8 cellular contexts compared by ENCODE assay signal in the genomic region with DNA sequence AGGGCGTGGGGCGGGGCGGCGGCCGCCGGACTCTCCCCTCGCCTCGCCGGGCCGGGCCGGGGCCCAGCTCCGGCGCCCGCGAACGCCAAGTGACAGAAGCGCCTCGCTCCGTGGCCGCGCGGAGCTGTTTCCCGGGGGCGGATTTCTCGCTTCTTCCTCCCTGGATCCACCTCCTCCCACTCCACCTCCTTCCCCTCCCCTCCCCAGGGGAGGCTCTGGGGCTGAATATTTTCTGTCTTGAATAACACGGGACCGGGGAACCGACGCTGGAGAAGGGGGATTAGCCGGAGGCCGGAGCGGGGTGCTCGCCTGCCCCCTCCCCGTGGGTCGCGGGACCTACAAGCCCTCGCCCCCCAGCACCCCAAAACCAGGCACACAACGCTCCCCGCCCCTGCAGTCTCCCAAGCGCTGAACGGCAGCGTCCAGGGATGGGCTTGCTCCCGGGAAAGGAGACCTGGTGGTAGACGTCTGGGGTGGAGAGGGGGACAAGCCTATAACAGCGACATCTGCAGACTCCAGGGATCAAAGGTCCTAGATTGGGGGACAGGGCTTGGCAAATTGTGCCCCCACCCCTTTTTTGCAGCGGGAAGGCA. TPM values are rescaled to one million over a fixed set of nuclear protein-coding genes. Genes with fewer than 3 reads are reported as not detected.
A peak's percentile ranks its signal among the peaks of the same experiment; 100 is the strongest.
DNase-seq lines count a peak whose midpoint lies in the region; ATAC-seq and TF ChIP-seq lines count a peak whose summit lies in the region.

ARHGAP21 (minus strand) TSS at position 100 of the 593 bp plus-strand sequence. CDS start 1,988 bp downstream, outside the sequence.

- H4K20me1 ChIP-seq in OCI-LY7 (ENCODE audit: insufficient read depth, low read length) (0 out of 2 replicates have a peak, but pooled peaks cover 5% of the 10 kb centered on the region), neural cell (ENCODE audit: insufficient read depth) (no peaks in the 10 kb centered on the region)

- peak; percentile 37 for TF ChIP-seq POLR2A in GM15510 (IDR thresholded peaks at IDR 0.05; ENCODE audit: borderline replicate concordance, extremely low read depth, insufficient read length)
- TF ChIP-seq POLR2A in tibial nerve (IDR thresholded peaks at IDR 0.05) = peak in 1 of 2 donors; percentile 40

- TF ChIP-seq EP300 in neural cell (conservative IDR thresholded peaks at IDR 0.05; ENCODE audit: poor library complexity, severe bottlenecking) = no peak
- no peak for TF ChIP-seq EP300 in tibial nerve (IDR thresholded peaks at IDR 0.05)

- no peaks in the 10 kb centered on the region for H3K9me3 Mint-ChIP-seq in activated naive CD4-positive, alpha-beta T cell treated with anti-CD3 and anti-CD28 coated beads for 36 hours

- TF ChIP-seq CTCF in OCI-LY7 (conservative IDR thresholded peaks at IDR 0.05; ENCODE audit: low read length) (peak; percentile 45), foreskin keratinocyte (conservative IDR thresholded peaks at IDR 0.05) (no peak), neural cell (IDR thresholded peaks at IDR 0.05; ENCODE audit: poor library complexity, severe bottlenecking) (peak; percentile 37), tibial nerve (IDR thresholded peaks at IDR 0.05) (peak in 1 of 5 experiments; percentile 7)

- H3K4me1 ChIP-seq in ACC112 (ENCODE audit: control insufficient read depth, insufficient read depth, low read length, unreplicated experiment) (peaks cover 15% of the 10 kb centered on the region), OCI-LY7 (ENCODE audit: insufficient read depth, low read length, poor library complexity, severe bottlenecking) (peaks cover 32% of the 10 kb centered on the region), foreskin keratinocyte (peaks cover 28% of the 10 kb centered on the region), tibial nerve (peaks cover 0 to 42% (median 26%) of the 10 kb centered on the region in 4 donors)

- peaks cover 6% of the 10 kb centered on the region for H3F3A ChIP-seq in neural cell (ENCODE audit: insufficient read depth, low read length, poor library complexity, severe bottlenecking)

- peak; percentile 63 for DNase-seq in OCI-LY7 (ENCODE audit: low spot score)
- DNase-seq in activated naive CD4-positive, alpha-beta T cell treated with anti-CD3 and anti-CD28 coated beads for 36 hours = peak; percentile 50
- peak; percentile 61 to 77 for DNase-seq in foreskin keratinocyte
- DNase-seq in tibial nerve (ENCODE audit: low spot score in 2 of 2) = peak; percentile 56 to 73

- H3K27me3 Mint-ChIP-seq in activated naive CD4-positive, alpha-beta T cell treated with anti-CD3 and anti-CD28 coated beads for 36 hours (ENCODE audit: low read depth) = no peaks in the 10 kb centered on the region

- H3K27ac Mint-ChIP-seq in activated naive CD4-positive, alpha-beta T cell treated with anti-CD3 and anti-CD28 coated beads for 36 hours = peak within 1 kb of the TSS; percentile 89

- H3K4me1 Mint-ChIP-seq in activated naive CD4-positive, alpha-beta T cell treated with anti-CD3 and anti-CD28 coated beads for 36 hours (ENCODE audit: low read depth) = peaks cover 14% of the 10 kb centered on the region

- H3K4me2 ChIP-seq in OCI-LY7 (ENCODE audit: low read length) (peak within 1 kb of the TSS; percentile 89), neural cell (ENCODE audit: low read length) (peak within 1 kb of the TSS; percentile 88)

- peak within 1 kb of the TSS; percentile 93 for H3K27ac ChIP-seq in ACC112 (ENCODE audit: low read depth, low read length)
- peak within 1 kb of the TSS; percentile 79 for H3K27ac ChIP-seq in OCI-LY7 (ENCODE audit: low read depth, low read length, poor library complexity, severe bottlenecking)
- H3K27ac ChIP-seq in foreskin keratinocyte = peak within 1 kb of the TSS; percentile 86
- peak within 1 kb of the TSS; percentile 98 for H3K27ac ChIP-seq in neural cell (ENCODE audit: low read length)
- peak within 1 kb of the TSS; percentile 90 to 98 (median 96) for H3K27ac ChIP-seq in tibial nerve

- intact Hi-C loops in OCI-LY7 (cut with micrococcal nuclease; ENCODE audit: unreplicated experiment) = loop anchor here (1.0 to 10.0 kb wide), 4 partner anchors 82 to 1289 kb away; partner anchors contain the start of genes ENKUR, OTUD1 and THNSL1
- intact Hi-C loops in activated naive CD4-positive, alpha-beta T cell treated with anti-CD3 and anti-CD28 coated beads for 36 hours (cut with micrococcal nuclease) = loop anchor here (1.0 to 10.0 kb wide), 16 partner anchors 18 to 1387 kb away; partner anchors contain the start of genes ENKUR, PRTFDC1 and THNSL1

- no peaks in the 10 kb centered on the region for H3K9me3 ChIP-seq in OCI-LY7 (ENCODE audit: low read length)
- no peaks in the 10 kb centered on the region for H3K9me3 ChIP-seq in neural cell (ENCODE audit: low read length)
- no peaks in the 10 kb centered on the region for H3K9me3 ChIP-seq in tibial nerve

- peak; percentile 27 for ATAC-seq in HG03135 (IDR thresholded peaks at IDR 0.05; ENCODE audit: unreplicated experiment)
- ATAC-seq in foreskin keratinocyte = peak; percentile 54

- BruUV-seq in OCI-LY7 (replicated peaks; lab: Mats Ljungman, UMichigan) = no TSS peak

- POLR2A ChIA-PET in OCI-LY7 (lab: Charles Lee) = interaction anchor here (1.9 kb wide), 1 partner anchor 101 kb away, joined by 9 read pairs; no protein-coding TSS in a partner anchor

- H2AFZ ChIP-seq in ACC112 (ENCODE audit: low read length, unreplicated experiment) (peak within 1 kb of the TSS; percentile 70), OCI-LY7 (ENCODE audit: low read length) (peak within 1 kb of the TSS; percentile 91), neural cell (ENCODE audit: low read depth, low read length) (peak within 1 kb of the TSS; percentile 60)

- H3K27me3 ChIP-seq in ACC112 (ENCODE audit: insufficient read depth, low read length) = no peaks in the 10 kb centered on the region
- H3K27me3 ChIP-seq in foreskin keratinocyte = no peaks in the 10 kb centered on the region
- no peaks in the 10 kb centered on the region for H3K27me3 ChIP-seq in neural cell (ENCODE audit: insufficient read depth, low read depth, low read length)
- no peaks in the 10 kb centered on the region for H3K27me3 ChIP-seq in tibial nerve

- H3K79me2 ChIP-seq in ACC112 (ENCODE audit: control insufficient read depth, insufficient read depth, low read length, unreplicated experiment) (peaks cover 41% of the 10 kb centered on the region), OCI-LY7 (ENCODE audit: insufficient read depth, low read depth, low read length) (peaks cover 19% of the 10 kb centered on the region; the same call in 1 of the 2 replicates), neural cell (replicated peaks; ENCODE audit: insufficient read depth, low read length) (peaks cover 38% of the 10 kb centered on the region)

- CTCF ChIA-PET in OCI-LY7 (lab: Charles Lee; ENCODE audit: unreplicated experiment) = no interaction called here
- CTCF ChIA-PET in activated naive CD4-positive, alpha-beta T cell treated with anti-CD3 and anti-CD28 coated beads for 36 hours (lab: Charles Lee) = interaction anchor here (1.3 to 1.4 kb wide), 2 partner anchors 16 to 50 kb away, joined by 3 to 5 read pairs; no protein-coding TSS in a partner anchor

- TF ChIP-seq RAD21 in neural cell (conservative IDR thresholded peaks at IDR 0.05) = no peak

- WGBS in tibial nerve, 2 donors = 1% methylated on average over 42 to 43 of the region's 46 CpGs

- H3K36me3 Mint-ChIP-seq in activated naive CD4-positive, alpha-beta T cell treated with anti-CD3 and anti-CD28 coated beads for 36 hours (ENCODE audit: low read depth) = no peaks in the 10 kb centered on the region

- H3K36me3 ChIP-seq in ACC112 (ENCODE audit: insufficient read depth, low read length) (peaks cover 13% of the 10 kb centered on the region; the same call in 1 of the 2 replicates), OCI-LY7 (ENCODE audit: insufficient read depth, low read length) (no peaks in the 10 kb centered on the region), neural cell (ENCODE audit: insufficient read depth, low read length) (no peaks in the 10 kb centered on the region), tibial nerve (no peaks in the 10 kb centered on the region)

- peak within 1 kb of the TSS; percentile 89 for H3K4me3 Mint-ChIP-seq in activated naive CD4-positive, alpha-beta T cell treated with anti-CD3 and anti-CD28 coated beads for 36 hours

- H3K4me3 ChIP-seq in ACC112 (ENCODE audit: low read depth, low read length) (peak within 1 kb of the TSS; percentile 93), OCI-LY7 (ENCODE audit: low read depth, low read length, poor library complexity, severe bottlenecking) (peak within 1 kb of the TSS; percentile 88), neural cell (ENCODE audit: low read length) (peak within 1 kb of the TSS; percentile 84), tibial nerve (peak within 1 kb of the TSS; percentile 59 to 84 (median 69))

- peak within 1 kb of the TSS; percentile 97 for H3K9ac ChIP-seq in neural cell (ENCODE audit: low read length)

- H3K9me2 ChIP-seq in OCI-LY7 (ENCODE audit: insufficient read depth, low read length) (no peaks in the 10 kb centered on the region), neural cell (ENCODE audit: insufficient read depth, low read length) (no peaks in the 10 kb centered on the region)

TF ChIP-seq in neural cell, 6 proteins besides CTCF, POLR2A, EP300 and RAD21 (continues in another document):
- TF ChIP-seq MXI1 (conservative IDR thresholded peaks at IDR 0.05; ENCODE audit: poor library complexity, severe bottlenecking) (peak; percentile 57), TAF1 (IDR thresholded peaks at IDR 0.05; ENCODE audit: low read depth) (no peak), SMC3 (conservative IDR thresholded peaks at IDR 0.05; ENCODE audit: poor library complexity) (no peak), EZH2 (IDR thresholded peaks at IDR 0.05; ENCODE audit: borderline replicate concordance, insufficient read depth, low read length, poor library complexity, severe bottlenecking) (no peak), POLR2AphosphoS5 (IDR thresholded peaks at IDR 0.05) (peak; percentile 63)

RNA-seq across cellular contexts. Expression of gene ARHGAP21, which starts in this region (rescaled TPM):
- 24.2 and 24.3 TPM in 2 replicates for total RNA-seq in OCI-LY7 (2014; rRNA removed; shearing (Covaris generic))
- total RNA-seq in OCI-LY7 (2022) (44.9 and 52.5 TPM in 2 replicates), foreskin keratinocyte (103 and 113 TPM in 2 replicates), tibial nerve (100 to 1,000 TPM in 1 of 4 donors, 10 to 100 TPM in 3; 56.7 to 116 (median 80.2) TPM)
- 10 to 100 TPM; 14.6 to 15.0 TPM for total RNA-seq in activated naive CD4-positive, alpha-beta T cell treated with anti-CD3 and anti-CD28 coated beads for 36 hours
- polyA plus RNA-seq in foreskin keratinocyte (21.2 and 23.9 TPM in 2 replicates), neural cell (138 and 155 TPM in 2 replicates)
- 229 and 256 TPM in 2 replicates for polyA minus RNA-seq in neural cell

Comparison
In these comparisons a context has a peak if more than half of its experiments do, and no peak if none do; other contexts are left out.
1. Peak in every context shown above with its lines: DNase-seq, ATAC-seq, H3K4me3 ChIP-seq and H3K27ac ChIP-seq.